In the genomic region with DNA sequence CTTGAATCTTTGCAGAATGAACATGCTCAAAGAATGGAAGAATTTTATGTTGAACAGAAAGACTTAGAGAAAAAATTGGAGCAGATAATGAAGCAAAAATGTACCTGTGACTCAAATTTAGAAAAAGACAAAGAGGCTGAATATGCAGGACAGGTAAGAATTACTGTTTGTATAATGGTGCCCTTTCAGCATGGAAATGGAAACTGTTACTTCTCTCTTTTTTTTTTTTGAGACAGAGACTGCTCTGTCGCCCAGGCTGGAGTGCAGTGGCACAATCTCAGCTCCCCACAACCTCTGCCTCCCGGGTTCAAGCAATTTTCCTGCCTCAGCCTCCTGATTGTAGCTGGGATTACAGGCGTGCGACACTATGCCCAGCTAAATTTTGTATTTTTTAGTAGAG, we compare ENCODE assay signal across 20 cellular contexts. TPM values are rescaled to one million over a fixed set of nuclear protein-coding genes. Genes with fewer than 3 reads are reported as not detected.
A peak's percentile ranks its signal among the peaks of the same experiment; 100 is the strongest.
DNase-seq lines count a peak whose midpoint lies in the region; ATAC-seq and TF ChIP-seq lines count a peak whose summit lies in the region.
"Had no signal": no experiment of that assay in that cellular context is flagged by ENCODE, and none has a peak within 500 bp of the region (broad histone marks: within the 10 kb centered on the region; RNA-seq: fewer than 3 reads in every experiment).

No MANE protein-coding gene starts in this region.

- H3K27me3 ChIP-seq in transverse colon: no peaks in the 10 kb centered on the region
- H3K27me3 ChIP-seq: BE2C had no signal

- H3K27me3 Mint-ChIP-seq in IgD-negative memory B cell (no peaks in the 10 kb centered on the region), T-helper 17 cell (no peaks in the 10 kb centered on the region), memory B cell (no peaks in the 10 kb centered on the region)
- no peaks in the 10 kb centered on the region for H3K27me3 Mint-ChIP-seq in stimulated activated naive B cell treated with anti-CD40 and anti-IgM and Interleukin-4, amounts not matched to agents 10 μg/mL and 1 μg/mL and 100 μg/mL, for 72 hours
- H3K27me3 Mint-ChIP-seq: CD4-positive, CD25-positive, alpha-beta regulatory T cell; CD8-positive, alpha-beta memory T cell had no signal

- no peak for TF ChIP-seq EP300 in transverse colon (IDR thresholded peaks at IDR 0.05; ENCODE audit: low read depth)

- H3K36me3 ChIP-seq in transverse colon: peaks cover 0 to 44% (median 5%) of the 10 kb centered on the region in 4 donors

- ATAC-seq in T-helper 17 cell (no peak), memory B cell (ENCODE audit: low read depth) (peak; percentile 43)
- ATAC-seq in stimulated activated naive B cell treated with anti-CD40 and anti-IgM and Interleukin-4, amounts not matched to agents 10 μg/mL and 1 μg/mL and 100 μg/mL, for 72 hours (replicated peaks): peak; percentile 61 to 68
- ATAC-seq: HCT116 had no signal

- TF ChIP-seq CTCF in transverse colon (IDR thresholded peaks at IDR 0.05) (no peak), GM13977 (IDR thresholded peaks at IDR 0.05; ENCODE audit: extremely low read depth, insufficient read depth, missing control alignments) (no peak)

- in situ Hi-C loops in transverse colon (cut with MboI; ENCODE audit: low pct_ligation_motif_present in 1 of 4, low pct_unique_long_range_greater_than_20kb in 1 of 4, low sequenced_read_pairs in 3 of 4) (no loop called here), GM13977 (cut with MboI; ENCODE audit: low pct_unique_long_range_greater_than_20kb, low sequenced_read_pairs, unreplicated experiment) (no loop called here)

- no peak overlapping the region for H3K4me3 ChIP-seq in transverse colon

- no peak overlapping the region for H3K4me3 Mint-ChIP-seq in IgD-negative memory B cell
- no peak overlapping the region for H3K4me3 Mint-ChIP-seq in T-helper 17 cell
- H3K4me3 Mint-ChIP-seq in memory B cell: no peak overlapping the region
- H3K4me3 Mint-ChIP-seq in stimulated activated naive B cell treated with anti-CD40 and anti-IgM and Interleukin-4, amounts not matched to agents 10 μg/mL and 1 μg/mL and 100 μg/mL, for 72 hours: no peak overlapping the region
- H3K4me3 Mint-ChIP-seq: CD4-positive, CD25-positive, alpha-beta regulatory T cell; CD8-positive, alpha-beta memory T cell; HFFc6 had no signal

- WGBS in transverse colon (ENCODE audit: low coverage in 1 of 2), 2 donors: 76 to 86% methylated on average over 3 to 4 of the region's 4 CpGs

- no peak for TF ChIP-seq POLR2A in transverse colon (IDR thresholded peaks at IDR 0.05)

- peaks cover 0 to 4% (median 0%) of the 10 kb centered on the region in 3 donors for H3K9me3 Mint-ChIP-seq in IgD-negative memory B cell
- H3K9me3 Mint-ChIP-seq in memory B cell: no peaks in the 10 kb centered on the region
- no peaks in the 10 kb centered on the region for H3K9me3 Mint-ChIP-seq in stimulated activated naive B cell treated with anti-CD40 and anti-IgM and Interleukin-4, amounts not matched to agents 10 μg/mL and 1 μg/mL and 100 μg/mL, for 72 hours
- H3K9me3 Mint-ChIP-seq: CD8-positive, alpha-beta memory T cell; HFFc6 had no signal

- H3K27ac ChIP-seq in transverse colon: no peak overlapping the region

- DNase-seq in T-helper 17 cell: no peak
- no peak for DNase-seq in memory B cell (ENCODE audit: low spot score in 2 of 2)
- no peak for DNase-seq in stimulated activated naive B cell treated with anti-CD40 and anti-IgM and Interleukin-4, amounts not matched to agents 10 μg/mL and 1 μg/mL and 100 μg/mL, for 72 hours
- no peak for DNase-seq in transverse colon
- DNase-seq in activated CD4-positive, alpha-beta T cell treated with anti-CD3 and anti-CD28 coated beads for 1 hour: no peak
- no peak for DNase-seq in GM13977 (ENCODE audit: low spot score)
- DNase-seq: BE2C; C1 segment of cervical spinal cord; CD4-positive, CD25-positive, alpha-beta regulatory T cell; CD8-positive, alpha-beta memory T cell; COR-L47; DMS 273 treated with DMSO at 0.1 percent for 48 hours; GDM1; GOT3; H7; HFFc6; IMR-90 had no signal

- peaks cover 5 to 14% (median 12%) of the 10 kb centered on the region in 3 donors for H3K4me1 Mint-ChIP-seq in IgD-negative memory B cell
- H3K4me1 Mint-ChIP-seq in T-helper 17 cell: peaks cover 2% of the 10 kb centered on the region
- H3K4me1 Mint-ChIP-seq in memory B cell: peaks cover 2% of the 10 kb centered on the region
- H3K4me1 Mint-ChIP-seq in stimulated activated naive B cell treated with anti-CD40 and anti-IgM and Interleukin-4, amounts not matched to agents 10 μg/mL and 1 μg/mL and 100 μg/mL, for 72 hours: peaks cover 9 to 19% of the 10 kb centered on the region in 2 donors

- intact Hi-C loops in transverse colon (cut with DNase I; ENCODE audit: low total_unique reads): no loop called here

- H3K27ac Mint-ChIP-seq in IgD-negative memory B cell (peak overlapping the region in 2 of 3 donors; percentile 9 to 52), T-helper 17 cell (peak overlapping the region; percentile 37), memory B cell (peak overlapping the region; percentile 56)
- H3K27ac Mint-ChIP-seq in stimulated activated naive B cell treated with anti-CD40 and anti-IgM and Interleukin-4, amounts not matched to agents 10 μg/mL and 1 μg/mL and 100 μg/mL, for 72 hours: no peak overlapping the region
- H3K27ac Mint-ChIP-seq: HFFc6 had no signal

- no peaks in the 10 kb centered on the region for H3K9me3 ChIP-seq in T-helper 17 cell (ENCODE audit: control insufficient read depth, low read length, poor library complexity, severe bottlenecking)
- H3K9me3 ChIP-seq in transverse colon: no peaks in the 10 kb centered on the region
- H3K9me3 ChIP-seq: BE2C had no signal

- H3K36me3 Mint-ChIP-seq in IgD-negative memory B cell (peaks cover 13% of the 10 kb centered on the region), T-helper 17 cell (ENCODE audit: low read depth) (peaks cover 7% of the 10 kb centered on the region), memory B cell (peaks cover 22% of the 10 kb centered on the region)
- peaks cover 35 to 48% of the 10 kb centered on the region in 2 donors for H3K36me3 Mint-ChIP-seq in stimulated activated naive B cell treated with anti-CD40 and anti-IgM and Interleukin-4, amounts not matched to agents 10 μg/mL and 1 μg/mL and 100 μg/mL, for 72 hours

- no peaks in the 10 kb centered on the region for H3K4me1 ChIP-seq in transverse colon
- H3K4me1 ChIP-seq: BE2C had no signal

RNA-seq across cellular contexts. Expression of gene CLDN11, which starts 27.6 kb away (rescaled TPM):
- polyA plus RNA-seq in IgD-negative memory B cell: not detected
- not detected for total RNA-seq in T-helper 17 cell
- total RNA-seq in transverse colon: 10 to 100 TPM in 1 of 4 donors, 1 to 10 TPM in 3; 4.6 to 13.5 (median 7.2) TPM
- total RNA-seq: A172; CD4-positive, CD25-positive, alpha-beta regulatory T cell had no signal
- polyA plus RNA-seq: CD4-positive, CD25-positive, alpha-beta regulatory T cell; CD8-positive, alpha-beta memory T cell had no signal

RNA-seq across cellular contexts. Expression of gene SKIL, which starts 33.6 kb away (rescaled TPM):
- 10.0 TPM for polyA plus RNA-seq in IgD-negative memory B cell
- total RNA-seq in T-helper 17 cell: 10 to 100 TPM; 49.4 to 59.8 TPM
- total RNA-seq in transverse colon: 10 to 100 TPM; 27.0 to 78.4 (median 43.1) TPM

Comparison
In these comparisons a context has a peak if more than half of its experiments do, and no peak if none do; other contexts are left out.
1. RNA of gene CLDN11, which starts 27.6 kb away (total RNA-seq): 4.6 to 13.5 TPM in transverse colon; not detected in T-helper 17 cell; every median in the first group is over 4 times any median in the second.